Comparison of ENCODE assay signal across 11 cellular contexts in the genomic region with DNA sequence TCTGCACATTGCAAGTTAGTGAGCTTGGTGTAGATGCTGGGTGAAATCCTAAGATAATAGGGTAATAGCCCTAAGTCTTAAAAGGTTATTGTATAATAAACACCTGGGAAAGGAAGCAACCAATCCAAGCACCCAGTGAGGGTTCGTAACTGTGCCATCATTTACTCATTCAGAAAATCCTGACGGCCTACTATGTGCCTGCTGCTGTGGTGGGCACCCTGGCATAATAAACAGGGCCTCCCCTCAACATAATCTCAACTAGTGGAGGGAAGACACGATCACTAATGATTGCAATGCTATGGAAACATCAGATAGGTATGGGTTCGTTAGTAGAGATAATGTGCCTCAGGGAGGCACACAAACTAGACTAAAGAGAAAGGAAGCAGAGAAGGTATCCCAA. TPM values are rescaled to one million over a fixed set of nuclear protein-coding genes. Genes with fewer than 3 reads are reported as not detected.
"Had no signal": no experiment of that assay in that cellular context is flagged by ENCODE, and none has a peak within 500 bp of the region (broad histone marks: within the 10 kb centered on the region; RNA-seq: fewer than 3 reads in every experiment).

No MANE protein-coding gene starts in this region.

- H3K9ac ChIP-seq: GM23248 had no signal

- ATAC-seq: GM23338, HCT116 had no signal

- FAIRE-seq: H1, H54 had no signal

- H3K27ac Mint-ChIP-seq: GM23338, H9, HFFc6 had no signal

- DNase-seq: GM23248, GOT3, H7, H9, HCEC 1CT, HFFc6 had no signal

- H2AFZ ChIP-seq: GM23338 had no signal

- H3K4me3 ChIP-seq: GM23248, GM23338, HAP-1 had no signal

- H3K9me3 ChIP-seq: HAP-1 had no signal

- H3K36me3 ChIP-seq: HAP-1 had no signal

- H3K27ac ChIP-seq: GM23248 had no signal

- H3K4me1 ChIP-seq: HAP-1 had no signal

- H3K4me3 Mint-ChIP-seq: GM23338, H9, HFFc6 had no signal

- H3K4me2 ChIP-seq: GM23338 had no signal

RNA-seq across cellular contexts. Expression of a gene that starts 48.9 kb away (rescaled TPM):
- total RNA-seq: H1 had no signal
